Comparison of ENCODE assay signal across 17 cellular contexts in genomic region chr10:72303424-72304128, GRCh38. TPM values are rescaled to one million over a fixed set of nuclear protein-coding genes. Genes with fewer than 3 reads are reported as not detected.
DNase-seq lines count a peak whose midpoint lies in the region; ATAC-seq and TF ChIP-seq lines count a peak whose summit lies in the region.
"Had no signal": no experiment of that assay in that cellular context is flagged by ENCODE, and none has a peak within 500 bp of the region (broad histone marks: within the 10 kb centered on the region; RNA-seq: fewer than 3 reads in every experiment).

No MANE protein-coding gene starts in this region.

- H3K4me1 ChIP-seq in BLaER1 treated with 17β-estradiol and CSF1 and Interleukin-3, amounts not matched to agents 10 nM and 100 nM = peaks cover 66 to 83% (median 74%) of the 10 kb centered on the region in 10 experiments
- peaks cover 31% of the 10 kb centered on the region for H3K4me1 ChIP-seq in CD8-positive, alpha-beta T cell (ENCODE audit: insufficient read depth, low read length)
- H3K4me1 ChIP-seq in adrenal gland (replicated peaks in 1 of 2) = peaks cover 9 to 19% of the 10 kb centered on the region in 2 donors

- POLR2A ChIA-PET in CD8-positive, alpha-beta T cell (lab: Charles Lee) = interaction anchor here (0.5 to 1.4 kb wide), 3 partner anchors 15 to 81 kb away, joined by 3 read pairs; no protein-coding TSS in a partner anchor
- POLR2A ChIA-PET in activated CD4-positive, alpha-beta memory T cell treated with anti-CD3 and anti-CD28 coated beads for 36 hours (lab: Charles Lee) = interaction anchor here (0.7 to 6.7 kb wide), 9 partner anchors 12 to 215 kb away, joined by 3 to 85 read pairs (median 7); partner anchors contain the start of gene DDIT4

- H3K9me3 Mint-ChIP-seq in CD8-positive, alpha-beta T cell = no peaks in the 10 kb centered on the region
- no peaks in the 10 kb centered on the region for H3K9me3 Mint-ChIP-seq in activated CD4-positive, alpha-beta memory T cell treated with anti-CD3 and anti-CD28 coated beads for 36 hours
- H3K9me3 Mint-ChIP-seq in naive B cell = no peaks in the 10 kb centered on the region

- CTCF ChIA-PET in CD8-positive, alpha-beta T cell (lab: Charles Lee) = interaction anchor here (0.9 to 3.5 kb wide), 6 partner anchors 13 to 36 kb away, joined by 3 to 14 read pairs (median 4); no protein-coding TSS in a partner anchor
- CTCF ChIA-PET in activated CD4-positive, alpha-beta memory T cell treated with anti-CD3 and anti-CD28 coated beads for 36 hours (lab: Charles Lee) = interaction anchor here (0.7 to 2.5 kb wide), 6 partner anchors 11 to 33 kb away, joined by 3 to 12 read pairs (median 6); no protein-coding TSS in a partner anchor

- H3K4me1 Mint-ChIP-seq in CD8-positive, alpha-beta T cell (ENCODE audit: low read depth) = peaks cover 36% of the 10 kb centered on the region
- peaks cover 57% of the 10 kb centered on the region for H3K4me1 Mint-ChIP-seq in activated CD4-positive, alpha-beta memory T cell treated with anti-CD3 and anti-CD28 coated beads for 36 hours (ENCODE audit: low read depth)
- H3K4me1 Mint-ChIP-seq in naive B cell = peaks cover 29 to 63% (median 46%) of the 10 kb centered on the region in 3 donors

- no peak for DNase-seq in CD8-positive, alpha-beta T cell
- DNase-seq in activated CD4-positive, alpha-beta memory T cell treated with anti-CD3 and anti-CD28 coated beads for 36 hours = no peak
- DNase-seq in naive B cell = no peak
- DNase-seq in adrenal gland = no peak
- no peak for DNase-seq in SK-N-DZ (ENCODE audit: low spot score)
- no peak for DNase-seq in dedifferentiated amniotic fluid mesenchymal stem cell (ENCODE audit: extremely low spot score)
- DNase-seq: activated effector memory CD4-positive, alpha-beta T cell treated with Interleukin-2 at 50 U/mL for 16 hours; esophagus squamous epithelium; GF-D8; head of caudate nucleus; mucosa of descending colon; NCI-H2029; NCI-H524 treated with DMSO at 0.1 percent for 48 hours; stimulated activated naive CD4-positive, alpha-beta T cell treated with Interleukin-2 at 50 U/mL for 16 hours had no signal

- no peak for ATAC-seq in CD8-positive, alpha-beta T cell
- ATAC-seq in naive B cell (ENCODE audit: low read depth in 2 of 2) = no peak
- ATAC-seq: mucosa of descending colon, WTC11 had no signal

- H3K9me3 ChIP-seq in BLaER1 treated with 17β-estradiol and CSF1 and Interleukin-3, amounts not matched to agents 10 nM and 100 nM (replicated peaks in 1 of 11) = peaks cover 0 to 13% (median 6%) of the 10 kb centered on the region in 11 experiments; a peak in 10 of 22 replicates
- no peaks in the 10 kb centered on the region for H3K9me3 ChIP-seq in CD8-positive, alpha-beta T cell (ENCODE audit: low read length)
- H3K9me3 ChIP-seq in adrenal gland (replicated peaks in 1 of 3) = no peaks in the 10 kb centered on the region
- H3K9me3 ChIP-seq: esophagus squamous epithelium, mucosa of descending colon, Peyer's patch had no signal

- peak overlapping the region; percentile 1 to 57 (median 34); a peak in 18 of 22 replicates for H3K4me2 ChIP-seq in BLaER1 treated with 17β-estradiol and CSF1 and Interleukin-3, amounts not matched to agents 10 nM and 100 nM

- H3K36me3 ChIP-seq in BLaER1 treated with 17β-estradiol and CSF1 and Interleukin-3, amounts not matched to agents 10 nM and 100 nM = no peaks in the 10 kb centered on the region
- H3K36me3 ChIP-seq in CD8-positive, alpha-beta T cell (ENCODE audit: insufficient read depth, low read length) = no peaks in the 10 kb centered on the region
- H3K36me3 ChIP-seq in adrenal gland (replicated peaks in 1 of 2) = no peaks in the 10 kb centered on the region
- H3K36me3 ChIP-seq: esophagus squamous epithelium, Peyer's patch had no signal

- intact Hi-C loops in CD8-positive, alpha-beta T cell (cut with DNase I, micrococcal nuclease) = no loop called here
- intact Hi-C loops in activated CD4-positive, alpha-beta memory T cell treated with anti-CD3 and anti-CD28 coated beads for 36 hours (cut with micrococcal nuclease) = no loop called here
- intact Hi-C loops in adrenal gland (cut with DNase I) = no loop called here

- H3K4me3 ChIP-seq in BLaER1 treated with 17β-estradiol and CSF1 and Interleukin-3, amounts not matched to agents 10 nM and 100 nM = no peak overlapping the region
- H3K4me3 ChIP-seq in CD8-positive, alpha-beta T cell (ENCODE audit: low read depth, low read length) = no peak overlapping the region
- no peak overlapping the region for H3K4me3 ChIP-seq in adrenal gland
- H3K4me3 ChIP-seq: esophagus squamous epithelium, mucosa of descending colon, Peyer's patch had no signal

- no peaks in the 10 kb centered on the region for H3K36me3 Mint-ChIP-seq in CD8-positive, alpha-beta T cell
- H3K36me3 Mint-ChIP-seq in activated CD4-positive, alpha-beta memory T cell treated with anti-CD3 and anti-CD28 coated beads for 36 hours = peaks cover 4% of the 10 kb centered on the region
- no peaks in the 10 kb centered on the region for H3K36me3 Mint-ChIP-seq in naive B cell

- no peak overlapping the region for H3K4me3 Mint-ChIP-seq in CD8-positive, alpha-beta T cell
- H3K4me3 Mint-ChIP-seq in activated CD4-positive, alpha-beta memory T cell treated with anti-CD3 and anti-CD28 coated beads for 36 hours = peak overlapping the region; percentile 37
- peak overlapping the region in 1 of 8 donors; percentile 41 for H3K4me3 Mint-ChIP-seq in naive B cell
- H3K4me3 Mint-ChIP-seq: WTC11 had no signal

- TF ChIP-seq POLR2A in adrenal gland (IDR thresholded peaks at IDR 0.05) = no peak

- WGBS in adrenal gland, 4 donors = 82 to 100% (median 89%) methylated on average over 2 to 8 of the region's 8 CpGs

- no peaks in the 10 kb centered on the region for H4K20me1 ChIP-seq in BLaER1 treated with 17β-estradiol and CSF1 and Interleukin-3, amounts not matched to agents 10 nM and 100 nM

- peak overlapping the region in 4 of 11 experiments; percentile 8 to 44 (median 20); a peak in 3 of 22 replicates for H3K9ac ChIP-seq in BLaER1 treated with 17β-estradiol and CSF1 and Interleukin-3, amounts not matched to agents 10 nM and 100 nM

- H3K27me3 Mint-ChIP-seq in CD8-positive, alpha-beta T cell (ENCODE audit: low read depth) = no peaks in the 10 kb centered on the region
- H3K27me3 Mint-ChIP-seq in activated CD4-positive, alpha-beta memory T cell treated with anti-CD3 and anti-CD28 coated beads for 36 hours = no peaks in the 10 kb centered on the region
- no peaks in the 10 kb centered on the region for H3K27me3 Mint-ChIP-seq in naive B cell

- no peak for TF ChIP-seq CTCF in CD8-positive, alpha-beta T cell (IDR thresholded peaks at IDR 0.05)
- no peak for TF ChIP-seq CTCF in adrenal gland (IDR thresholded peaks at IDR 0.05)

- H3K27ac ChIP-seq in BLaER1 treated with 17β-estradiol and CSF1 and Interleukin-3, amounts not matched to agents 10 nM and 100 nM = peak overlapping the region in 8 of 11 experiments; percentile 1 to 43 (median 34); a peak in 13 of 22 replicates
- H3K27ac ChIP-seq in CD8-positive, alpha-beta T cell (ENCODE audit: low read depth, low read length) = no peak overlapping the region
- no peak overlapping the region for H3K27ac ChIP-seq in adrenal gland
- H3K27ac ChIP-seq: esophagus squamous epithelium, Peyer's patch had no signal

- peak overlapping the region; percentile 25 for H3K27ac Mint-ChIP-seq in CD8-positive, alpha-beta T cell
- H3K27ac Mint-ChIP-seq in activated CD4-positive, alpha-beta memory T cell treated with anti-CD3 and anti-CD28 coated beads for 36 hours = peak overlapping the region; percentile 98
- peak overlapping the region in 4 of 6 donors; percentile 42 to 66 (median 62) for H3K27ac Mint-ChIP-seq in naive B cell
- H3K27ac Mint-ChIP-seq: WTC11 had no signal

- H3K27me3 ChIP-seq in BLaER1 treated with 17β-estradiol and CSF1 and Interleukin-3, amounts not matched to agents 10 nM and 100 nM = no peaks in the 10 kb centered on the region
- H3K27me3 ChIP-seq in CD8-positive, alpha-beta T cell (ENCODE audit: insufficient read depth, low read length) = no peaks in the 10 kb centered on the region
- H3K27me3 ChIP-seq in adrenal gland = no peaks in the 10 kb centered on the region
- H3K27me3 ChIP-seq: esophagus squamous epithelium, Peyer's patch had no signal

RNA-seq across cellular contexts. Expression of gene DDIT4, which starts 29.9 kb away (rescaled TPM):
- 100 to 1,000 TPM; 351 to 360 TPM for total RNA-seq in CD8-positive, alpha-beta T cell
- total RNA-seq in activated CD4-positive, alpha-beta memory T cell treated with anti-CD3 and anti-CD28 coated beads for 36 hours = 100 to 1,000 TPM; 637 TPM
- polyA plus RNA-seq in naive B cell (ENCODE audit: low read depth in 6 of 6) = 100 to 1,000 TPM in 1 of 6 donors, 10 to 100 TPM in 5; 22.6 to 124 (median 78.2) TPM
- 100 to 1,000 TPM; 211 to 711 (median 386) TPM for total RNA-seq in adrenal gland
- polyA plus RNA-seq in adrenal gland = 100 to 1,000 TPM; 109 to 149 (median 123) TPM
- polyA plus RNA-seq in SK-N-DZ (2014; cell fraction: cytosol; rRNA removed) = 50.3 and 61.1 TPM in 2 replicates
- 30.1 and 38.3 TPM in 2 replicates for polyA plus RNA-seq in SK-N-DZ (2014; cell fraction: nucleus; rRNA removed)

RNA-seq across cellular contexts. Expression of gene DNAJB12, which starts 51.1 kb away (rescaled TPM):
- 10 to 100 TPM; 33.9 to 37.5 TPM for total RNA-seq in CD8-positive, alpha-beta T cell
- total RNA-seq in activated CD4-positive, alpha-beta memory T cell treated with anti-CD3 and anti-CD28 coated beads for 36 hours = 10 to 100 TPM; 18.9 to 19.8 TPM
- polyA plus RNA-seq in naive B cell (ENCODE audit: low read depth in 6 of 6) (10 to 100 TPM; 15.7 to 28.4 (median 18.6) TPM), adrenal gland (10 to 100 TPM; 37.4 to 47.8 (median 37.9) TPM)
- 10 to 100 TPM; 36.3 to 67.0 (median 49.3) TPM for total RNA-seq in adrenal gland
- 17.7 and 18.7 TPM in 2 replicates for polyA plus RNA-seq in SK-N-DZ (2014; cell fraction: cytosol; rRNA removed)
- polyA plus RNA-seq in SK-N-DZ (2014; cell fraction: nucleus; rRNA removed) = 20.4 and 30.5 TPM in 2 replicates

Comparison
In these comparisons a context has a peak if more than half of its experiments do, and no peak if none do; other contexts are left out.
1. H3K27ac ChIP-seq: peak in BLaER1 treated with 17β-estradiol and CSF1 and Interleukin-3, amounts not matched to agents 10 nM and 100 nM (8 of 11); none in CD8-positive, alpha-beta T cell (single experiment) and adrenal gland (0 of 5).
2. H3K27ac Mint-ChIP-seq: peak in every context shown above with its lines; median percentile 98 in activated CD4-positive, alpha-beta memory T cell treated with anti-CD3 and anti-CD28 coated beads for 36 hours; 62 in naive B cell; 25 in CD8-positive, alpha-beta T cell.